In genomic region chr3:195468841-195469240, GRCh38 we compare ENCODE assay signal across 17 cellular contexts.
"Had no signal": no experiment of that assay in that cellular context is flagged by ENCODE, and none has a peak within 500 bp of the region (broad histone marks: within the 10 kb centered on the region; RNA-seq: fewer than 3 reads in every experiment).

No MANE protein-coding gene starts in this region.

- H3K36me3 Mint-ChIP-seq: immature natural killer cell, neural progenitor cell, type B pancreatic cell had no signal

- H3K27ac Mint-ChIP-seq: effector memory CD8-positive, alpha-beta T cell; immature natural killer cell; memory B cell; mesothelial cell of epicardium; natural killer cell treated with Interleukin-12 subunit alpha and Interleukin-12 subunit beta and Interleukin-15 and Interleukin-18, amount 100 ng/mL, for 72 hours; neural progenitor cell; stimulated activated memory B cell treated with anti-CD40 and anti-IgM and Interleukin-4, amounts not matched to agents 10 μg/mL and 1 μg/mL and 100 μg/mL, for 72 hours; type B pancreatic cell had no signal

- H3K9me3 Mint-ChIP-seq: immature natural killer cell; natural killer cell treated with Interleukin-12 subunit alpha and Interleukin-12 subunit beta and Interleukin-15 and Interleukin-18, amount 100 ng/mL, for 72 hours; neural progenitor cell had no signal

- H3K4me1 Mint-ChIP-seq: immature natural killer cell; memory B cell; neural progenitor cell; stimulated activated memory B cell treated with anti-CD40 and anti-IgM and Interleukin-4, amounts not matched to agents 10 μg/mL and 1 μg/mL and 100 μg/mL, for 72 hours had no signal

- H3K27me3 Mint-ChIP-seq: memory B cell, type B pancreatic cell had no signal

- ATAC-seq: effector memory CD8-positive, alpha-beta T cell; foreskin keratinocyte; left lung; lower lobe of right lung; pancreas; right lobe of liver; stimulated activated memory B cell treated with anti-CD40 and anti-IgM and Interleukin-4, amounts not matched to agents 10 μg/mL and 1 μg/mL and 100 μg/mL, for 72 hours had no signal

- DNase-seq: effector memory CD8-positive, alpha-beta T cell; immature natural killer cell; left lung; lower lobe of right lung; nucleus accumbens; pancreas; retina; right lobe of liver; stimulated activated CD4-positive, alpha-beta T cell treated with anti-CD3 and anti-CD28 coated beads, Interleukin-4, amount 100 ng/mL, for 1 hour; uterus had no signal

- H3K4me3 Mint-ChIP-seq: effector memory CD8-positive, alpha-beta T cell; immature natural killer cell; memory B cell; mesothelial cell of epicardium; natural killer cell treated with Interleukin-12 subunit alpha and Interleukin-12 subunit beta and Interleukin-15 and Interleukin-18, amount 100 ng/mL, for 72 hours; neural progenitor cell; stimulated activated memory B cell treated with anti-CD40 and anti-IgM and Interleukin-4, amounts not matched to agents 10 μg/mL and 1 μg/mL and 100 μg/mL, for 72 hours; type B pancreatic cell had no signal
